In genomic region chr19:38001158-38001781, GRCh38 we compare ENCODE assay signal across 3 cellular contexts.
TF ChIP-seq lines count a peak whose summit lies in the region.

No MANE protein-coding gene starts in this region.

TF ChIP-seq in SK-N-SH, 30 proteins besides CTCF, POLR2A, EP300 and RAD21 (continued from another document):
- TF ChIP-seq MAX (IDR thresholded peaks at IDR 0.05; ENCODE audit: low read depth) (no peak), EZH2phosphoT487 (IDR thresholded peaks at IDR 0.05; ENCODE audit: borderline replicate concordance, low read depth) (no peak), CHD2 (IDR thresholded peaks at IDR 0.05; ENCODE audit: low read length, partially characterized antibody) (no peak), FOSL2 (IDR thresholded peaks at IDR 0.05; ENCODE audit: borderline replicate concordance, low read depth) (no peak), RCOR1 (IDR thresholded peaks at IDR 0.05; ENCODE audit: low read length) (no peak), RFX5 (IDR thresholded peaks at IDR 0.05; ENCODE audit: low read length) (no peak), TCF12 (IDR thresholded peaks at IDR 0.05) (no peak), TEAD4 (IDR thresholded peaks at IDR 0.05; ENCODE audit: borderline replicate concordance, insufficient read depth) (no peak), IRF3 (IDR thresholded peaks at IDR 0.05; ENCODE audit: low read depth, low read length) (no peak), FOXM1 (IDR thresholded peaks at IDR 0.05; ENCODE audit: low read depth) (no peak), USF2 (IDR thresholded peaks at IDR 0.05; ENCODE audit: borderline replicate concordance, low read depth, low read length) (no peak)
TF ChIP-seq in SK-N-SH: peak in this region for 0.

TF ChIP-seq in SK-N-SH treated with all-trans-retinoic acid at 6 μM for 48 hours, 23 proteins besides CTCF, POLR2A, EP300 and RAD21:
- TF ChIP-seq CSRNP3 (CRISPR knock-in tag; IDR thresholded peaks at IDR 0.05), result no peak
- TF ChIP-seq OSR1 (CRISPR knock-in tag; IDR thresholded peaks at IDR 0.05), result no peak
- TF ChIP-seq BACH2 (CRISPR knock-in tag; IDR thresholded peaks at IDR 0.05; ENCODE audit: borderline replicate concordance), result no peak
- no peak for TF ChIP-seq GLIS3 (CRISPR knock-in tag; IDR thresholded peaks at IDR 0.05)
- TF ChIP-seq SNAI2 (CRISPR knock-in tag; IDR thresholded peaks at IDR 0.05), result no peak
- TF ChIP-seq ISL1 (CRISPR knock-in tag; IDR thresholded peaks at IDR 0.05), result no peak
- TF ChIP-seq TOX (CRISPR knock-in tag; IDR thresholded peaks at IDR 0.05; ENCODE audit: borderline replicate concordance), result no peak
- no peak for TF ChIP-seq PATZ1 (CRISPR knock-in tag; IDR thresholded peaks at IDR 0.05; ENCODE audit: borderline replicate concordance)

TF ChIP-seq in IMR-90, 13 proteins besides CTCF, POLR2A, EP300 and RAD21 (continued from another document):
- TF ChIP-seq CHD1 (IDR thresholded peaks at IDR 0.05; ENCODE audit: low read depth, low read length) (no peak), ELK1 (IDR thresholded peaks at IDR 0.05; ENCODE audit: borderline replicate concordance, low read depth, low read length) (no peak), USF2 (IDR thresholded peaks at IDR 0.05; ENCODE audit: low read depth, low read length) (no peak), BHLHE40 (IDR thresholded peaks at IDR 0.05; ENCODE audit: low read depth, low read length) (no peak), FOS (IDR thresholded peaks at IDR 0.05; ENCODE audit: low read depth, low read length) (no peak), SMC3 (IDR thresholded peaks at IDR 0.05; ENCODE audit: low read depth, low read length) (no peak), MAZ (IDR thresholded peaks at IDR 0.05; ENCODE audit: borderline replicate concordance, low read depth, low read length) (no peak), RCOR1 (IDR thresholded peaks at IDR 0.05; ENCODE audit: insufficient replicate concordance, low read length) (no peak), MXI1 (IDR thresholded peaks at IDR 0.05; ENCODE audit: borderline replicate concordance, low read depth, low read length) (no peak), RFX5 (IDR thresholded peaks at IDR 0.05; ENCODE audit: low read depth, low read length) (no peak)
